In the genomic region with DNA sequence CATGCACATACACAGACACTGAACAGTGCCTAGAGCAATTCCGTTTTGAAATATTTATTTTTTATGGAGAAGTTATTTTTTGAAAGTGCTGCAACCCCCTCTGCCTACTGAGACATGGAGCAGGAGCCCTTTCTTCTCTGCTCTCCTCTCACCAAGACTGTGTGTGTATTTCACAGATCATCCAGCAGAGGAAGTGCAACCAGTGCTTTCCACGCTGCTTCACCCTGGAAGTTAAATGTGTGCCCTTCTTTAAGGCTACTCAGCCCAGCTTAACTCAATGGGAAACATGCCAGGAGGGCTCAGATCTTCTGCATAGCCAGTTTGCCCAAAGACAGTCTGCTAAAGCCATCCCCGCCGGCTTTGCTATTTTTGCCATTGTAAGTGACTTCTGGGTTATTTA, we compare ENCODE assay signal across 12 cellular contexts.
DNase-seq lines count a peak whose midpoint lies in the region; ATAC-seq, FAIRE-seq and TF ChIP-seq lines count a peak whose summit lies in the region.
"Had no signal": no experiment of that assay in that cellular context is flagged by ENCODE, and none has a peak within 500 bp of the region (broad histone marks: within the 10 kb centered on the region; RNA-seq: fewer than 3 reads in every experiment).

No MANE protein-coding gene starts in this region.

- H3K27me3 ChIP-seq in AG04450 (ENCODE audit: control insufficient read depth, insufficient read depth, low read length): no peaks in the 10 kb centered on the region
- H3K27me3 ChIP-seq in astrocyte (ENCODE audit: insufficient read depth, low read length): no peaks in the 10 kb centered on the region
- no peaks in the 10 kb centered on the region for H3K27me3 ChIP-seq in kidney epithelial cell (ENCODE audit: control insufficient read depth, insufficient read depth, low read length)

- no peaks in the 10 kb centered on the region for H3K9me3 Mint-ChIP-seq in astrocyte (ENCODE audit: unreplicated experiment)

- FAIRE-seq in astrocyte (lab: Jason Lieb, UNC): no peak
- FAIRE-seq: GM18507 had no signal

- TF ChIP-seq CTCF in AG04450 (IDR thresholded peaks at IDR 0.05; ENCODE audit: low read depth, low read length) (peak; percentile 51), astrocyte (IDR thresholded peaks at IDR 0.05; ENCODE audit: insufficient read depth, low read depth, low read length) (peak; percentile 15), kidney epithelial cell (IDR thresholded peaks at IDR 0.05; ENCODE audit: insufficient read depth, low read length, poor library complexity, severe bottlenecking) (peak; percentile 18)

- H3K4me3 Mint-ChIP-seq in astrocyte (ENCODE audit: unreplicated experiment): no peak overlapping the region
- H3K4me3 Mint-ChIP-seq: CD4-positive, CD25-positive, alpha-beta regulatory T cell had no signal

- ATAC-seq in HG03025 (IDR thresholded peaks at IDR 0.05; ENCODE audit: low FRiP score, unreplicated experiment): no peak

- DNase-seq in AG04450 (ENCODE audit: low read depth, low spot score) (peak; percentile 11), LHCN-M2 (ENCODE audit: low read depth) (peak; percentile 63), astrocyte (ENCODE audit: low read depth) (peak; percentile 14), kidney epithelial cell (ENCODE audit: low read depth) (no peak), activated gamma-delta T cell (lab: John Stamatoyannopoulos, UW) (no peak), NCI-H1930 (lab: John Stamatoyannopoulos, UW) (no peak), GOT3 (lab: John Stamatoyannopoulos, UW) (no peak)
- DNase-seq: CD4-positive, CD25-positive, alpha-beta regulatory T cell; NCI-H2171 treated with DMSO at 0.1 percent for 48 hours; T-helper 9 cell had no signal

- CTCF ChIA-PET in AG04450 (lab: Charles Lee): no interaction called here

- H3K4me3 ChIP-seq in AG04450 (ENCODE audit: low read depth, low read length): no peak overlapping the region
- H3K4me3 ChIP-seq in astrocyte (ENCODE audit: insufficient read depth, low read depth, low read length): no peak overlapping the region
- no peak overlapping the region for H3K4me3 ChIP-seq in kidney epithelial cell (ENCODE audit: low read depth, low read length)

- H3K4me1 Mint-ChIP-seq in astrocyte (ENCODE audit: low read depth, unreplicated experiment): peaks cover 13% of the 10 kb centered on the region
- H3K4me1 Mint-ChIP-seq: CD4-positive, CD25-positive, alpha-beta regulatory T cell had no signal

- H3K79me2 ChIP-seq in astrocyte (ENCODE audit: insufficient read depth, low read length): no peaks in the 10 kb centered on the region

- peak overlapping the region; percentile 1 for H3K4me2 ChIP-seq in astrocyte (ENCODE audit: low read length)

- no peak overlapping the region for H3K27ac ChIP-seq in AG04450 (ENCODE audit: low read depth, low read length)
- peak overlapping the region; percentile 35 for H3K27ac ChIP-seq in astrocyte (ENCODE audit: low read depth, low read length)

- peak overlapping the region; percentile 46 for H3K9ac ChIP-seq in astrocyte (ENCODE audit: low read length)

- peaks cover 17% of the 10 kb centered on the region for H3K4me1 ChIP-seq in astrocyte (ENCODE audit: insufficient read depth, low read length)

- no peaks in the 10 kb centered on the region for H4K20me1 ChIP-seq in astrocyte (ENCODE audit: insufficient read depth, low read length)

- no peaks in the 10 kb centered on the region for H3K36me3 ChIP-seq in astrocyte (ENCODE audit: insufficient read depth, low read length)
- no peaks in the 10 kb centered on the region for H3K36me3 ChIP-seq in kidney epithelial cell (ENCODE audit: control insufficient read depth, insufficient read depth, low read length)

- H3K27ac Mint-ChIP-seq in astrocyte (ENCODE audit: unreplicated experiment): no peak overlapping the region
- H3K27ac Mint-ChIP-seq: CD4-positive, CD25-positive, alpha-beta regulatory T cell had no signal

- H3K9me3 ChIP-seq in AG04450 (ENCODE audit: control insufficient read depth, insufficient read depth, low read length): no peaks in the 10 kb centered on the region
- H3K9me3 ChIP-seq in astrocyte (ENCODE audit: insufficient read depth, low read depth, low read length): no peaks in the 10 kb centered on the region

- POLR2A ChIA-PET in AG04450 (lab: Yijun Ruan, JAX): no interaction called here

- H3K36me3 Mint-ChIP-seq in astrocyte (ENCODE audit: low read depth, unreplicated experiment): no peaks in the 10 kb centered on the region
- H3K36me3 Mint-ChIP-seq: CD4-positive, CD25-positive, alpha-beta regulatory T cell had no signal

- no peak overlapping the region for H2AFZ ChIP-seq in astrocyte (ENCODE audit: low read depth, low read length)

- H3K27me3 Mint-ChIP-seq in astrocyte (ENCODE audit: low read depth, unreplicated experiment): no peaks in the 10 kb centered on the region
- H3K27me3 Mint-ChIP-seq: CD4-positive, CD25-positive, alpha-beta regulatory T cell had no signal

Comparison
In these comparisons a context has a peak if more than half of its experiments do, and no peak if none do; other contexts are left out.
1. DNase-seq: peak in AG04450 (single experiment), LHCN-M2 (single experiment) and astrocyte (single experiment); none in kidney epithelial cell (single experiment), activated gamma-delta T cell (single experiment), NCI-H1930 (0 of 2) and GOT3 (single experiment).
2. Peak in every context shown above with its lines, with median percentiles within 50 percentile points of each other: CTCF ChIP-seq.